In genomic region chr3:69665026-69665739, GRCh38 we compare ENCODE assay signal across 8 cellular contexts.
DNase-seq lines count a peak whose midpoint lies in the region; ATAC-seq, FAIRE-seq and TF ChIP-seq lines count a peak whose summit lies in the region.

No MANE protein-coding gene starts in this region.

- peak; percentile 76 to 78 for ATAC-seq in lower lobe of right lung

- H3K4me3 ChIP-seq in bronchial epithelial cell (ENCODE audit: low read depth, low read length) (no peak overlapping the region), lower lobe of right lung (no peak overlapping the region)

- no peaks in the 10 kb centered on the region for H3K9me3 ChIP-seq in lower lobe of right lung

- no peaks in the 10 kb centered on the region for H3K36me3 ChIP-seq in bronchial epithelial cell (ENCODE audit: control insufficient read depth, insufficient read depth, low read length)
- no peaks in the 10 kb centered on the region for H3K36me3 ChIP-seq in lower lobe of right lung

- H3K27me3 ChIP-seq in bronchial epithelial cell (ENCODE audit: control insufficient read depth, insufficient read depth, low read length) (no peaks in the 10 kb centered on the region), lower lobe of right lung (ENCODE audit: low read depth) (no peaks in the 10 kb centered on the region)

- H3K4me1 ChIP-seq in lower lobe of right lung, result peaks cover 18% of the 10 kb centered on the region

- TF ChIP-seq CTCF in bronchial epithelial cell (IDR thresholded peaks at IDR 0.05; ENCODE audit: insufficient read depth, low read length, severe bottlenecking) (no peak), lower lobe of right lung (IDR thresholded peaks at IDR 0.05) (no peak)

- FAIRE-seq in bronchial epithelial cell (lab: Jason Lieb, UNC) (no peak), GM19239 (lab: Jason Lieb, UNC) (no peak)

- DNase-seq in COR-L47 (lab: John Stamatoyannopoulos, UW), result peak; percentile 67
- DNase-seq in NCI-H2029 treated with DMSO at 0.1 percent for 48 hours (lab: John Stamatoyannopoulos, UW), result peak; percentile 60
- DNase-seq in bronchial epithelial cell (ENCODE audit: low read depth), result peak; percentile 83
- DNase-seq in lower lobe of right lung, result no peak
- no peak for DNase-seq in stimulated activated CD4-positive, alpha-beta T cell treated with anti-CD3 and anti-CD28 coated beads, Interleukin-2, amount 100 ng/mL, for 48 hours
- DNase-seq in GM19239 (ENCODE audit: insufficient read length, low spot score), result no peak
- DNase-seq in germinal center (ENCODE audit: low spot score), result no peak
- DNase-seq in RPMI8226, result no peak

- intact Hi-C loops in lower lobe of right lung (cut with DNase I), result no loop called here

- peak overlapping the region; percentile 5 for H3K27ac ChIP-seq in lower lobe of right lung

Comparison
In these comparisons a context has a peak if more than half of its experiments do, and no peak if none do; other contexts are left out.
1. DNase-seq: peak in COR-L47 (single experiment), NCI-H2029 treated with DMSO at 0.1 percent for 48 hours (single experiment) and bronchial epithelial cell (single experiment); none in lower lobe of right lung (single experiment), stimulated activated CD4-positive, alpha-beta T cell treated with anti-CD3 and anti-CD28 coated beads, Interleukin-2, amount 100 ng/mL, for 48 hours (0 of 2), GM19239 (single experiment), germinal center (single experiment) and RPMI8226 (single experiment).